In the genomic region with DNA sequence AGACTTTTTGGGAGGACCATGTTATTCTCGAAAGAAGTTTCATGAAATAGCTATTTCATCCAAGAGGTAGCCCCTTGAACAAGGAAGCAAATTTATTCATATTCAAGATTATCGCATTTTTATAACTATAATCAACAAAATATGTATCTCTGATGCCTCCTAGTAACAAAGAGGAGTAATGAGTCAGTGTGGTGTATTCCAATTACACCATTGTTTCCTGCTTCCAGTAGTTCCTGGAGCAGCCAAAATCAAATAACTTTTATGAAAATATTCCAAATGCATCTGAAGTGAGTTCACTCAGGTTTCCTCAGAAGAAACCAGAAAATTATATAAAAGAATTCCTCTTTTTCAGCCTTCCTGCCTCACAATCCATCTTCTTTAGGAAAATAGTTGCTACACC, we compare ENCODE assay signal across 26 cellular contexts.
"Had no signal": no experiment of that assay in that cellular context is flagged by ENCODE, and none has a peak within 500 bp of the region (broad histone marks: within the 10 kb centered on the region; RNA-seq: fewer than 3 reads in every experiment).

No MANE protein-coding gene starts in this region.

- H3K4me3 ChIP-seq: ascending aorta, body of pancreas, cardiac muscle cell, MG63 had no signal

- H3K9me3 ChIP-seq: ascending aorta, body of pancreas, MG63 had no signal

- H3K27me3 ChIP-seq: ascending aorta, body of pancreas, cardiac muscle cell, MG63 had no signal

- H3K4me1 ChIP-seq: body of pancreas had no signal

- H3K27ac ChIP-seq: ascending aorta, body of pancreas, cardiac muscle cell had no signal

- DNase-seq: activated CD4-positive, alpha-beta T cell treated with anti-CD3 and anti-CD28 coated beads for 4 hours; activated CD4-positive, alpha-beta T cell treated with anti-CD3 and anti-CD28 coated beads, Interleukin-2, amount 50 U/mL, for 48 hours; activated CD8-positive, alpha-beta memory T cell treated with anti-CD3 and anti-CD28 coated beads, Interleukin-2, amount 10 ng/mL, durations not matched to agents 7 days and 5 days; activated effector memory CD4-positive, alpha-beta T cell treated with anti-CD3 and anti-CD28 coated beads, Interleukin-2, amount 50 U/mL, for 16 hours; activated naive CD4-positive, alpha-beta T cell treated with Interleukin-2 at 50 U/mL for 16 hours; activated naive CD8-positive, alpha-beta T cell treated with anti-CD3 and anti-CD28 coated beads, Interleukin-2, amount 50 U/mL, for 24 hours; activated T-cell treated with anti-CD3 and anti-CD28 coated beads, Interleukin-2, amount 50 U/mL, for 24 hours; amniotic stem cell; body of pancreas; MG63; MV-4-11; NCI-H1092 treated with DMSO at 0.1 percent for 48 hours; NCI-H1417 treated with DMSO at 0.1 percent for 48 hours; NCI-H1694; NCI-H2029; NCI-H2107; NCI-H345; NCI-H510A; NCI-H526 treated with DMSO at 0.1 percent for 48 hours; NK-92 treated with Interleukin-12 subunit alpha and Interleukin-12 subunit beta, amount 100 ng/mL, for 24 hours; OCI-M1; SHP77 treated with DMSO at 0.1 percent for 48 hours had no signal

- ATAC-seq: activated CD4-positive, CD25-positive, alpha-beta regulatory T cell treated with anti-CD3 and anti-CD28 coated beads, Interleukin-2, amount 50 U/mL, for 24 hours; activated CD8-positive, alpha-beta memory T cell treated with anti-CD3 and anti-CD28 coated beads, Interleukin-2, amount 10 ng/mL, durations not matched to agents 7 days and 5 days; activated naive CD4-positive, alpha-beta T cell treated with anti-CD3 and anti-CD28 coated beads, Interleukin-2, amount 50 U/mL, for 72 hours; activated naive CD8-positive, alpha-beta T cell treated with anti-CD3 and anti-CD28 coated beads, Interleukin-2, amount 50 U/mL, for 24 hours; body of pancreas had no signal
